In genomic region chr17:57902800-57903759, GRCh38 we compare ENCODE assay signal across 1 cellular context.
TF ChIP-seq lines count a peak whose summit lies in the region.

No MANE protein-coding gene starts in this region.

TF ChIP-seq in HepG2, 621 proteins besides CTCF, POLR2A, EP300 and RAD21 (continued from another document and continues in another):
- TF ChIP-seq ATF7-NPFF (CRISPR knock-in tag; IDR thresholded peaks at IDR 0.05; ENCODE audit: low read depth) (no peak), SNAPC2 (CRISPR knock-in tag; IDR thresholded peaks at IDR 0.05) (no peak), NFYC (CRISPR knock-in tag; IDR thresholded peaks at IDR 0.05) (peak; percentile 35), BORCS8-MEF2B (CRISPR knock-in tag; IDR thresholded peaks at IDR 0.05) (no peak; the same call in none of the 2 replicates), KLF6 (CRISPR knock-in tag; IDR thresholded peaks at IDR 0.05) (peak; percentile 96), MEIS2 (CRISPR knock-in tag; IDR thresholded peaks at IDR 0.05) (no peak; the same call in 1 of the 2 replicates), ZBTB7A (CRISPR knock-in tag; IDR thresholded peaks at IDR 0.05) (no peak), ZNF44 (CRISPR knock-in tag; IDR thresholded peaks at IDR 0.05) (peak; percentile 83; the same call in 1 of the 2 replicates), KAT8 (CRISPR knock-in tag; IDR thresholded peaks at IDR 0.05) (peak; percentile 92), CHD2 (IDR thresholded peaks at IDR 0.05; ENCODE audit: low read depth, low read length) (no peak), ZFP36 (IDR thresholded peaks at IDR 0.05; ENCODE audit: borderline replicate concordance, low read depth, low read length, partially characterized antibody) (no peak), PRDM10 (CRISPR knock-in tag; IDR thresholded peaks at IDR 0.05; ENCODE audit: low read depth) (peak; percentile 89; the same call in 1 of the 2 replicates), ZNF569 (CRISPR knock-in tag; IDR thresholded peaks at IDR 0.05; ENCODE audit: borderline replicate concordance) (no peak), MBD4 (IDR thresholded peaks at IDR 0.05; ENCODE audit: borderline replicate concordance, low read length) (no peak), SOX5 (CRISPR knock-in tag; IDR thresholded peaks at IDR 0.05; ENCODE audit: borderline replicate concordance) (peak; percentile 98), ZNF160 (CRISPR knock-in tag; IDR thresholded peaks at IDR 0.05) (0 out of 2 replicates have a peak, but pooled peaks have one; percentile 12), ZBTB40 (IDR thresholded peaks at IDR 0.05) (no peak), ZBTB40 (CRISPR knock-in tag; IDR thresholded peaks at IDR 0.05) (peak; percentile 76; the same call in 1 of the 2 replicates), RBM22 (optimal IDR thresholded peaks at IDR 0.05; ENCODE audit: low read length) (no peak), GLMP (CRISPR knock-in tag; IDR thresholded peaks at IDR 0.05; ENCODE audit: borderline replicate concordance) (no peak), ZSCAN29 (CRISPR knock-in tag; conservative IDR thresholded peaks at IDR 0.05) (peak; percentile 81; the same call in 1 of the 2 replicates), SKIL (CRISPR knock-in tag; IDR thresholded peaks at IDR 0.05; ENCODE audit: borderline replicate concordance) (no peak; the same call in 1 of the 2 replicates), ZNF790 (CRISPR knock-in tag; IDR thresholded peaks at IDR 0.05; ENCODE audit: borderline replicate concordance) (no peak)
- TF ChIP-seq, protein P1, sequence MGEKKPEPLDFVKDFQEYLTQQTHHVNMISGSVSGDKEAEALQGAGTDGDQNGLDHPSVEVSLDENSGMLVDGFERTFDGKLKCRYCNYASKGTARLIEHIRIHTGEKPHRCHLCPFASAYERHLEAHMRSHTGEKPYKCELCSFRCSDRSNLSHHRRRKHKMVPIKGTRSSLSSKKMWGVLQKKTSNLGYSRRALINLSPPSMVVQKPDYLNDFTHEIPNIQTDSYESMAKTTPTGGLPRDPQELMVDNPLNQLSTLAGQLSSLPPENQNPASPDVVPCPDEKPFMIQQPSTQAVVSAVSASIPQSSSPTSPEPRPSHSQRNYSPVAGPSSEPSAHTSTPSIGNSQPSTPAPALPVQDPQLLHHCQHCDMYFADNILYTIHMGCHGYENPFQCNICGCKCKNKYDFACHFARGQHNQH (CRISPR knock-in tag; IDR thresholded peaks at IDR 0.05) = peak; percentile 92
- TF ChIP-seq, protein P2, sequence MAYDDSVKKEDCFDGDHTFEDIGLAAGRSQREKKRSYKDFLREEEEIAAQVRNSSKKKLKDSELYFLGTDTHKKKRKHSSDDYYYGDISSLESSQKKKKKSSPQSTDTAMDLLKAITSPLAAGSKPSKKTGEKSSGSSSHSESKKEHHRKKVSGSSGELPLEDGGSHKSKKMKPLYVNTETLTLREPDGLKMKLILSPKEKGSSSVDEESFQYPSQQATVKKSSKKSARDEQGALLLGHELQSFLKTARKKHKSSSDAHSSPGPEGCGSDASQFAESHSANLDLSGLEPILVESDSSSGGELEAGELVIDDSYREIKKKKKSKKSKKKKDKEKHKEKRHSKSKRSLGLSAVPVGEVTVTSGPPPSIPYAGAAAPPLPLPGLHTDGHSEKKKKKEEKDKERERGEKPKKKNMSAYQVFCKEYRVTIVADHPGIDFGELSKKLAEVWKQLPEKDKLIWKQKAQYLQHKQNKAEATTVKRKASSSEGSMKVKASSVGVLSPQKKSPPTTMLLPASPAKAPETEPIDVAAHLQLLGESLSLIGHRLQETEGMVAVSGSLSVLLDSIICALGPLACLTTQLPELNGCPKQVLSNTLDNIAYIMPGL (CRISPR knock-in tag; IDR thresholded peaks at IDR 0.05; ENCODE audit: borderline replicate concordance in 1 of 2, low read depth in 1 of 2) = peak; percentile 41 to 65; a peak in 2 of 4 replicates
- TF ChIP-seq, protein P3, sequence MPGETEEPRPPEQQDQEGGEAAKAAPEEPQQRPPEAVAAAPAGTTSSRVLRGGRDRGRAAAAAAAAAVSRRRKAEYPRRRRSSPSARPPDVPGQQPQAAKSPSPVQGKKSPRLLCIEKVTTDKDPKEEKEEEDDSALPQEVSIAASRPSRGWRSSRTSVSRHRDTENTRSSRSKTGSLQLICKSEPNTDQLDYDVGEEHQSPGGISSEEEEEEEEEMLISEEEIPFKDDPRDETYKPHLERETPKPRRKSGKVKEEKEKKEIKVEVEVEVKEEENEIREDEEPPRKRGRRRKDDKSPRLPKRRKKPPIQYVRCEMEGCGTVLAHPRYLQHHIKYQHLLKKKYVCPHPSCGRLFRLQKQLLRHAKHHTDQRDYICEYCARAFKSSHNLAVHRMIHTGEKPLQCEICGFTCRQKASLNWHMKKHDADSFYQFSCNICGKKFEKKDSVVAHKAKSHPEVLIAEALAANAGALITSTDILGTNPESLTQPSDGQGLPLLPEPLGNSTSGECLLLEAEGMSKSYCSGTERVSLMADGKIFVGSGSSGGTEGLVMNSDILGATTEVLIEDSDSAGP (CRISPR knock-in tag; IDR thresholded peaks at IDR 0.05; ENCODE audit: borderline replicate concordance) = peak; percentile 61
- TF ChIP-seq, protein P4, sequence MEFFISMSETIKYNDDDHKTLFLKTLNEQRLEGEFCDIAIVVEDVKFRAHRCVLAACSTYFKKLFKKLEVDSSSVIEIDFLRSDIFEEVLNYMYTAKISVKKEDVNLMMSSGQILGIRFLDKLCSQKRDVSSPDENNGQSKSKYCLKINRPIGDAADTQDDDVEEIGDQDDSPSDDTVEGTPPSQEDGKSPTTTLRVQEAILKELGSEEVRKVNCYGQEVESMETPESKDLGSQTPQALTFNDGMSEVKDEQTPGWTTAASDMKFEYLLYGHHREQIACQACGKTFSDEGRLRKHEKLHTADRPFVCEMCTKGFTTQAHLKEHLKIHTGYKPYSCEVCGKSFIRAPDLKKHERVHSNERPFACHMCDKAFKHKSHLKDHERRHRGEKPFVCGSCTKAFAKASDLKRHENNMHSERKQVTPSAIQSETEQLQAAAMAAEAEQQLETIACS (CRISPR knock-in tag; IDR thresholded peaks at IDR 0.05) = no peak
- TF ChIP-seq, protein P5, sequence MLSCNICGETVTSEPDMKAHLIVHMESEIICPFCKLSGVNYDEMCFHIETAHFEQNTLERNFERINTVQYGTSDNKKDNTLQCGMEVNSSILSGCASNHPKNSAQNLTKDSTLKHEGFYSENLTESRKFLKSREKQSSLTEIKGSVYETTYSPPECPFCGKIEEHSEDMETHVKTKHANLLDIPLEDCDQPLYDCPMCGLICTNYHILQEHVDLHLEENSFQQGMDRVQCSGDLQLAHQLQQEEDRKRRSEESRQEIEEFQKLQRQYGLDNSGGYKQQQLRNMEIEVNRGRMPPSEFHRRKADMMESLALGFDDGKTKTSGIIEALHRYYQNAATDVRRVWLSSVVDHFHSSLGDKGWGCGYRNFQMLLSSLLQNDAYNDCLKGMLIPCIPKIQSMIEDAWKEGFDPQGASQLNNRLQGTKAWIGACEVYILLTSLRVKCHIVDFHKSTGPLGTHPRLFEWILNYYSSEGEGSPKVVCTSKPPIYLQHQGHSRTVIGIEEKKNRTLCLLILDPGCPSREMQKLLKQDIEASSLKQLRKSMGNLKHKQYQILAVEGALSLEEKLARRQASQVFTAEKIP (CRISPR knock-in tag; IDR thresholded peaks at IDR 0.05; ENCODE audit: borderline replicate concordance) = no peak
